ENCODE assay signal across 8 cellular contexts in the genomic region with DNA sequence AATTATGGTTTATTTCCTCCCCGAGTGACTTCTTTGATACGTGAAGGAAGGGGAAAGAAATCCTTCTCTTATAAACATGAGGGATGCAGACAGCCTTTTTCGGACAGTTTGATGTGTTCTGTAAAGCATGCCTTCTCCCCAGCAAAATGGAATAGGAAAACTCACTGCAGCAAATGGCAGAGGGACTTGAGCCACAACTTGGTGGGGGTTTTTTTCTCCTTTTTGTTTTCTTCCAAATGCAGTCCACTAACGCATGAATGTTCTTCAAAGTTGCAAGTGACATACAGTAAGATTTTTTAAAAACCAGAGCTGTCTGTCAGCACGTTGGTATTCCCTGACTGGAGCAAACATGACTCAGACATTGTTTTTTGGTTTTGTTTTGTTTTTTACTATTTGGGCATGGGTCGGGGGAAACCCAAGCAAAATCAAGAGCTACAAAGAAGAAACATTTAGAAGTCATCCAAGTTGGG. TPM values are rescaled to one million over a fixed set of nuclear protein-coding genes. Genes with fewer than 3 reads are reported as not detected.
DNase-seq lines count a peak whose midpoint lies in the region; ATAC-seq and TF ChIP-seq lines count a peak whose summit lies in the region.

No MANE protein-coding gene starts in this region.

- TF ChIP-seq CTCF in WI38 (IDR thresholded peaks at IDR 0.05; ENCODE audit: low read depth, low read length): no peak

- in situ Hi-C loops in GM23248 (cut with MboI): no loop called here

- no peaks in the 10 kb centered on the region for H3K9me3 ChIP-seq in GM23248 (ENCODE audit: low read depth)
- H3K9me3 ChIP-seq in right cardiac atrium (ENCODE audit: control insufficient read depth, low read length): no peaks in the 10 kb centered on the region
- no peaks in the 10 kb centered on the region for H3K9me3 ChIP-seq in skeletal muscle tissue (ENCODE audit: control insufficient read depth in 3 of 3, low read length in 3 of 3)

- H3K9me2 ChIP-seq in GM23248 (ENCODE audit: insufficient read depth): no peaks in the 10 kb centered on the region

- WGBS in GM23248 (ENCODE audit: low coverage in 1 of 2, low lambda C conversion rate in 2 of 2, missing lambda C conversion rate in 2 of 2), 2 experiments: 1% methylated on average over 6 of the region's 6 CpGs
- WGBS in right cardiac atrium: under 1% methylated on average over 6 of the region's 6 CpGs

- peaks cover 27% of the 10 kb centered on the region for H3K4me1 ChIP-seq in GM23248 (ENCODE audit: insufficient read depth)
- no peaks in the 10 kb centered on the region for H3K4me1 ChIP-seq in right cardiac atrium (ENCODE audit: control insufficient read depth, insufficient read depth, low read length)
- peaks cover 0 to 4% (median 2%) of the 10 kb centered on the region in 3 donors for H3K4me1 ChIP-seq in skeletal muscle tissue (ENCODE audit: control insufficient read depth in 3 of 3, insufficient read depth in 3 of 3, low read length in 3 of 3)

- peaks cover 8% of the 10 kb centered on the region; the same call in 1 of the 2 replicates for H3F3A ChIP-seq in GM23248 (ENCODE audit: insufficient read depth)

- H3K9ac ChIP-seq in GM23248 (peak overlapping the region; percentile 72), skeletal muscle tissue (ENCODE audit: low read depth in 1 of 3, low read length in 3 of 3) (peak overlapping the region; percentile 71 to 90 (median 82))

- H3K4me3 ChIP-seq in GM23248: peak overlapping the region; percentile 89
- H3K4me3 ChIP-seq in WI38 (ENCODE audit: low read depth, low read length): peak overlapping the region; percentile 92
- peak overlapping the region; percentile 65 for H3K4me3 ChIP-seq in right cardiac atrium (ENCODE audit: low read length)
- peak overlapping the region; percentile 71 to 97 (median 95) for H3K4me3 ChIP-seq in skeletal muscle tissue (ENCODE audit: low read length in 3 of 3)

- H4K20me1 ChIP-seq in GM23248 (ENCODE audit: insufficient read depth): no peaks in the 10 kb centered on the region

- H3K36me3 ChIP-seq in GM23248 (ENCODE audit: low read depth) (no peaks in the 10 kb centered on the region), skeletal muscle tissue (ENCODE audit: control insufficient read depth in 3 of 3, insufficient read depth in 3 of 3, low read length in 3 of 3) (no peaks in the 10 kb centered on the region)

- intact Hi-C loops in right cardiac atrium (cut with DNase I): no loop called here

- peak overlapping the region; percentile 81 for H3K4me2 ChIP-seq in GM23248 (ENCODE audit: unreplicated experiment)

- H3K79me2 ChIP-seq in GM23248 (ENCODE audit: insufficient read depth): peaks cover 39% of the 10 kb centered on the region

- H3K27ac ChIP-seq in GM23248: peak overlapping the region; percentile 17
- peak overlapping the region; percentile 14 for H3K27ac ChIP-seq in right cardiac atrium (ENCODE audit: low read length)
- H3K27ac ChIP-seq in skeletal muscle tissue (ENCODE audit: low read depth, low read length): peak overlapping the region; percentile 87

- H3K27me3 ChIP-seq in GM23248 (replicated peaks; ENCODE audit: insufficient read depth): no peaks in the 10 kb centered on the region
- H3K27me3 ChIP-seq in right cardiac atrium (ENCODE audit: control insufficient read depth, insufficient read depth): no peaks in the 10 kb centered on the region
- no peaks in the 10 kb centered on the region for H3K27me3 ChIP-seq in skeletal muscle tissue (ENCODE audit: control insufficient read depth in 3 of 3, insufficient read depth in 3 of 3, low read length in 3 of 3)

- DNase-seq in GM23248 (peak; percentile 68), right cardiac atrium (no peak), mesenteric fat pad (ENCODE audit: low spot score) (no peak), globus pallidus (ENCODE audit: low spot score) (no peak)

- H2AFZ ChIP-seq in GM23248: peak overlapping the region; percentile 86

- ATAC-seq in right cardiac atrium (no peak), GM21515 (IDR thresholded peaks at IDR 0.05; ENCODE audit: unreplicated experiment) (no peak)
- no peak for ATAC-seq in activated CD4-positive, CD25-positive, alpha-beta regulatory T cell treated with anti-CD3 and anti-CD28 coated beads, Interleukin-2, amount 50 U/mL, for 24 hours

RNA-seq across cellular contexts. Expression of a gene that starts 0.6 kb away (rescaled TPM):
- 32.4 and 50.2 TPM in 2 replicates for total RNA-seq in GM23248 (2014; rRNA removed; shearing (Covaris generic))
- polyA plus RNA-seq in GM23248 (2016; fragmentation: Nextera tagmentation; extraction: Ambion mirVana) (25.8 and 30.4 TPM in 2 replicates), right cardiac atrium (18.1 TPM)
- total RNA-seq in right cardiac atrium (10 to 100 TPM; 30.9 to 40.6 (median 32.4) TPM), skeletal muscle tissue (48.5 TPM), mesenteric fat pad (64.6 TPM)

Comparison
In these comparisons a context has a peak if more than half of its experiments do, and no peak if none do; other contexts are left out.
1. H3K27ac ChIP-seq: peak in every context shown above with its lines; median percentile 87 in skeletal muscle tissue; 17 in GM23248; 14 in right cardiac atrium.